Comparison of ENCODE assay signal across 10 cellular contexts in the genomic region with DNA sequence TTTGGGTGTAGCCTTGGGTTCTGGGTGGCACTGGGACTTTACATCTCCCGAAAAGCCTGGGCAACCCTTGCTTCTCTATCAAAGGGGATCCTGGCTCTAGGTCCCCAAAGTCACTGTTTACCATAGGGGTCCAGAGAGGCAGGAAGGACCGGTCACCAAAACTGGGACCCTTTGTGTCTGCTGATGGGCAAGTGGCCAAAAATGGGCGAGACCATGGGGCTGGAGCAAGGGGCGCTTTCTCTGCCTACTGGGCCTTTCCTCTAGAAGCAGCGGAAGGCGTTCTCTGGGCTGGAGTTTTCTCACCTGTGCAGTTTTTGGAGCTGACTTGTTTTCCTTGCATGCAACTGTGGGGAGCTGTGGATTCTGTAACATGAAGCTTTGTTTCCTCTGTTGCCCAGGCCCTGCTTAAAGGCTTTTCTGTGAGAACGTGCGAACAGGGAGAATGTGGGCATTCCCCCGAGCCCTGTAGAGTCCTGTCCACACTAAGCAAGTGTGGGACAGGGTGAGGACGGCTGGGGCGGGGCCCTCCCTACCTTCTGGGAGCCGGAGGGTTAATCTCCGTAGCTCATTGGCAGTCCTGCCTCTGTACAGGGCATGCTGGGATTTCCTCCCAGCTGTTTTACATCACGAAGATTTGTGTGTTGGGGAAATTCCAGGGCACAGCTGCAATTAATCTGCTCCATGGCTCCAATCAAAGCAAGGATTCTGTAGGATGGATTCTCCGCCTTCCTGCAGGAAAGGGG. TPM values are rescaled to one million over a fixed set of nuclear protein-coding genes. Genes with fewer than 3 reads are reported as not detected.
DNase-seq lines count a peak whose midpoint lies in the region; ATAC-seq and TF ChIP-seq lines count a peak whose summit lies in the region.
"Had no signal": no experiment of that assay in that cellular context is flagged by ENCODE, and none has a peak within 500 bp of the region (broad histone marks: within the 10 kb centered on the region; RNA-seq: fewer than 3 reads in every experiment).

No MANE protein-coding gene starts in this region.

- intact Hi-C loops in left cardiac atrium (cut with DNase I), result no loop called here

- DNase-seq in GM04503 (ENCODE audit: low read depth) (peak; percentile 74), brain microvascular endothelial cell (peak; percentile 44), left cardiac atrium (peak; percentile 70), anterior cingulate cortex (lab: John Stamatoyannopoulos, UW) (no peak), nucleus accumbens (lab: John Stamatoyannopoulos, UW) (no peak), HuH-7.5 (ENCODE audit: low spot score) (no peak), SIG-M5 treated with dmso at 0.1 percent for 504 hours (lab: John Stamatoyannopoulos, UW; ENCODE audit: unreplicated experiment) (no peak)
- DNase-seq: activated CD4-positive, CD25-positive, alpha-beta regulatory T cell treated with anti-CD3 and anti-CD28 coated beads, Interleukin-2, amount 50 U/mL, for 72 hours; stimulated activated CD4-positive, alpha-beta T cell treated with anti-CD3 and anti-CD28 coated beads, Interleukin-4, amount 100 ng/mL, for 24 hours had no signal

- peak overlapping the region; percentile 0 for H3K4me3 ChIP-seq in brain microvascular endothelial cell (ENCODE audit: low read depth, low read length)
- peak overlapping the region; percentile 55 for H3K4me3 ChIP-seq in skeletal muscle satellite cell (ENCODE audit: low read length)

- no peaks in the 10 kb centered on the region for H3K9me3 ChIP-seq in skeletal muscle satellite cell (replicated peaks; ENCODE audit: low read length)

- H3K27ac ChIP-seq in brain microvascular endothelial cell, result no peak overlapping the region

- no peak for TF ChIP-seq CTCF in brain microvascular endothelial cell (IDR thresholded peaks at IDR 0.05; ENCODE audit: low read depth, low read length, missing control alignments)

- peak overlapping the region; percentile 84 for H3K4me2 ChIP-seq in skeletal muscle satellite cell (ENCODE audit: low read length)

- peak overlapping the region; percentile 75 for H3K9ac ChIP-seq in skeletal muscle satellite cell (ENCODE audit: low read depth, low read length)

- H3K4me1 ChIP-seq in skeletal muscle satellite cell (ENCODE audit: control insufficient read depth, insufficient read depth, low read length), result peaks cover 48% of the 10 kb centered on the region

- peak; percentile 86 to 90 for ATAC-seq in left cardiac atrium

- H3K27me3 ChIP-seq in brain microvascular endothelial cell (replicated peaks) (no peaks in the 10 kb centered on the region), skeletal muscle satellite cell (ENCODE audit: control insufficient read depth, insufficient read depth, low read length) (no peaks in the 10 kb centered on the region)

- in situ Hi-C loops in brain microvascular endothelial cell (cut with HindIII; ENCODE audit: low pct_ligation_motif_present, low sequenced_read_pairs), result no loop called here

- no peaks in the 10 kb centered on the region for H3K36me3 ChIP-seq in brain microvascular endothelial cell (replicated peaks)
- H3K36me3 ChIP-seq in skeletal muscle satellite cell (ENCODE audit: insufficient read depth, low read length), result no peaks in the 10 kb centered on the region

RNA-seq across cellular contexts. Expression of a gene that starts 50.2 kb away (rescaled TPM):
- total RNA-seq in left cardiac atrium, result 10 to 100 TPM; 71.1 to 73.9 TPM
- 72.5 and 81.7 TPM in 2 replicates for total RNA-seq in skeletal muscle satellite cell (2012; rRNA removed)

Comparison
In these comparisons a context has a peak if more than half of its experiments do, and no peak if none do; other contexts are left out.
1. DNase-seq: peak in GM04503 (single experiment), brain microvascular endothelial cell (single experiment) and left cardiac atrium (single experiment); none in anterior cingulate cortex (0 of 58), nucleus accumbens (0 of 56), HuH-7.5 (single experiment) and SIG-M5 treated with dmso at 0.1 percent for 504 hours (single experiment).